In the genomic region with DNA sequence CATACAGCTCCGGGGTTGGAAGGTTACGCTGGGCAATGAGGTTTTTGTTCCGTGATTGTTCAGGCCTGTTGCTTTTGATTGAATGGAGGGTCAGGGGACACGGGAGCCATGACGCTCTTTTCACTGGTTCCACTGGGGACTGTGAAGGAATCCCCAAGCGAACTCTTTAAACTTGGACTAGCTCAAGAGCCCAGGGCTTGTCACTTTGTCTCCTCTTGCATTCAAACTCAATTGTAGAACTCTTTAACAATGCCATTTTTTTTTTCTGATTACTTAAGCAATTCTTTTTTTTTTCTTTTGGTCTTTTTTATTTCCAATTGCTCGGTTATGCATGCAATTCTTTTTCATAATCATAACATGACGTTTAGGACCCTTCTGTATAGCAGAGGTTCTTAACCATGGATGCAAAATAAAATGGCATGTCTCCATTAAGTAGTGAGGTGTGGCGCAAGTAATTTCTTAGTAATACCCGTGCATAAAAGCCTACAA, we compare ENCODE assay signal across 8 cellular contexts. TPM values are rescaled to one million over a fixed set of nuclear protein-coding genes. Genes with fewer than 3 reads are reported as not detected.
DNase-seq lines count a peak whose midpoint lies in the region; ATAC-seq and TF ChIP-seq lines count a peak whose summit lies in the region.

No MANE protein-coding gene starts in this region.

- peak overlapping the region; percentile 96 for H3K27ac Mint-ChIP-seq in mesothelial cell of epicardium

- TF ChIP-seq CTCF in HFF-Myc (IDR thresholded peaks at IDR 0.05; ENCODE audit: low read depth, low read length, missing control alignments) (no peak), brain microvascular endothelial cell (IDR thresholded peaks at IDR 0.05; ENCODE audit: low read depth, low read length, missing control alignments) (no peak), mesothelial cell of epicardium (IDR thresholded peaks at IDR 0.05; ENCODE audit: unreplicated experiment) (no peak)

- peaks cover 17% of the 10 kb centered on the region for H3K4me1 Mint-ChIP-seq in mesothelial cell of epicardium

- no peaks in the 10 kb centered on the region for H3K27me3 Mint-ChIP-seq in mesothelial cell of epicardium (ENCODE audit: low read depth)

- H3K36me3 ChIP-seq in ACC112 (ENCODE audit: insufficient read depth, low read length) (no peaks in the 10 kb centered on the region), brain microvascular endothelial cell (replicated peaks) (no peaks in the 10 kb centered on the region)

- no peak for DNase-seq in HFF-Myc (ENCODE audit: extremely low read depth, low read depth)
- no peak for DNase-seq in brain microvascular endothelial cell
- no peak for DNase-seq in mesothelial cell of epicardium (ENCODE audit: low spot score in 2 of 2, unreplicated experiment in 2 of 2)
- no peak for DNase-seq in NCI-H187 (lab: John Stamatoyannopoulos, UW)
- no peak for DNase-seq in cerebellar cortex (ENCODE audit: low spot score)

- H3K4me3 ChIP-seq in ACC112 (ENCODE audit: low read depth, low read length) (peak overlapping the region; percentile 73), HFF-Myc (replicated peaks; ENCODE audit: low read depth, low read length) (peak overlapping the region; percentile 47), brain microvascular endothelial cell (ENCODE audit: low read depth, low read length) (peak overlapping the region; percentile 56)

- ATAC-seq in HG03097 (IDR thresholded peaks at IDR 0.05; ENCODE audit: low FRiP score, unreplicated experiment) (no peak), GM18867 (IDR thresholded peaks at IDR 0.05; ENCODE audit: unreplicated experiment) (no peak)

- no peaks in the 10 kb centered on the region for H3K27me3 ChIP-seq in ACC112 (ENCODE audit: insufficient read depth, low read length)
- no peaks in the 10 kb centered on the region for H3K27me3 ChIP-seq in brain microvascular endothelial cell (replicated peaks)

- peak overlapping the region; percentile 39 for H2AFZ ChIP-seq in ACC112 (ENCODE audit: low read length, unreplicated experiment)

- in situ Hi-C loops in brain microvascular endothelial cell (cut with HindIII; ENCODE audit: low pct_ligation_motif_present, low sequenced_read_pairs): no loop called here

- H3K4me3 Mint-ChIP-seq in mesothelial cell of epicardium: peak overlapping the region; percentile 81

- H3K36me3 Mint-ChIP-seq in mesothelial cell of epicardium: no peaks in the 10 kb centered on the region

- H3K79me2 ChIP-seq in ACC112 (ENCODE audit: control insufficient read depth, insufficient read depth, low read length, unreplicated experiment): no peaks in the 10 kb centered on the region

- peaks cover 5% of the 10 kb centered on the region for H3K4me1 ChIP-seq in ACC112 (ENCODE audit: control insufficient read depth, insufficient read depth, low read length, unreplicated experiment)

- H3K27ac ChIP-seq in ACC112 (ENCODE audit: low read depth, low read length) (0 out of 2 replicates have a peak overlapping the region, but pooled peaks have one; percentile 4), brain microvascular endothelial cell (peak overlapping the region; percentile 42)

- no peaks in the 10 kb centered on the region for H3K9me3 Mint-ChIP-seq in mesothelial cell of epicardium

RNA-seq across cellular contexts. Expression of gene BFSP1, which starts 0.4 kb away (rescaled TPM):
- 5.2 to 5.8 TPM (median 5.7 TPM) in 3 replicates for total RNA-seq in mesothelial cell of epicardium

RNA-seq across cellular contexts. Expression of gene DSTN, which starts 38.3 kb away (rescaled TPM):
- total RNA-seq in mesothelial cell of epicardium: 192 to 199 TPM (median 193 TPM) in 3 replicates
